ENCODE assay signal across 26 cellular contexts in the genomic region with DNA sequence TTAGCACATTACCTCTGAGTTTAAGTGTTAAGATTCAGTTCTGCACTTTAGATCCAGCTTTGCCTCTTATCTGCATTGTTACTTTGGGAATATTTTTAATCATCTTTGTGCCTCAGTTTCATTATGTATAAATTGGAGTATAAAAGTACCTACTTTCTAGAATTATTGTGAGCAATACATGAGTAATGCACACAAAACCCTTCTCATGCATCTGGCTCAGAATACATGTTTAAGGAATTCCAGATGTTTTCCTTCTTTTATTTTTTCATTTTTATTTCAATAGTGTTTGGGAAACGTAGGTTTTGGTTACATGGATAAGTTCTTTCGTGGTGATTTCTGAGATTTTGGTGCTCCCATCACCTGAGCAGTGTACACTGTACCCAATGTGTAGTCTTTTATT. TPM values are rescaled to one million over a fixed set of nuclear protein-coding genes. Genes with fewer than 3 reads are reported as not detected.
DNase-seq lines count a peak whose midpoint lies in the region; TF ChIP-seq lines count a peak whose summit lies in the region.
"Had no signal": no experiment of that assay in that cellular context is flagged by ENCODE, and none has a peak within 500 bp of the region (broad histone marks: within the 10 kb centered on the region; RNA-seq: fewer than 3 reads in every experiment).

No MANE protein-coding gene starts in this region.

- H3K4me3 ChIP-seq in adipocyte (ENCODE audit: low read length) (no peak overlapping the region), fibroblast of the aortic adventitia (ENCODE audit: low read depth, low read length) (no peak overlapping the region)
- H3K4me3 ChIP-seq: BLaER1 treated with 17β-estradiol and CSF1 and Interleukin-3, amounts not matched to agents 10 nM and 100 nM; SJCRH30 had no signal

- no peaks in the 10 kb centered on the region for H3K36me3 ChIP-seq in adipocyte (ENCODE audit: control insufficient read depth, insufficient read depth, low read length, severe bottlenecking)
- H3K36me3 ChIP-seq: BLaER1 treated with 17β-estradiol and CSF1 and Interleukin-3, amounts not matched to agents 10 nM and 100 nM; SJCRH30 had no signal

- H3K27me3 ChIP-seq in adipocyte (replicated peaks; ENCODE audit: control insufficient read depth, insufficient read depth, low read length), result no peaks in the 10 kb centered on the region
- H3K27me3 ChIP-seq: BLaER1 treated with 17β-estradiol and CSF1 and Interleukin-3, amounts not matched to agents 10 nM and 100 nM; SJCRH30 had no signal

- H3K9ac ChIP-seq in adipocyte (ENCODE audit: low read length), result no peak overlapping the region
- H3K9ac ChIP-seq: BLaER1 treated with 17β-estradiol and CSF1 and Interleukin-3, amounts not matched to agents 10 nM and 100 nM had no signal

- H3K9me3 ChIP-seq in adipocyte (ENCODE audit: control insufficient read depth, low read length), result no peaks in the 10 kb centered on the region
- H3K9me3 ChIP-seq: SJCRH30 had no signal

- DNase-seq in AG08395 (ENCODE audit: low spot score), result peak; percentile 30
- DNase-seq in GM04504 (ENCODE audit: low read depth), result peak; percentile 6
- DNase-seq in adipocyte (ENCODE audit: low read depth), result peak; percentile 61
- DNase-seq in fibroblast of the aortic adventitia (ENCODE audit: low read depth), result peak; percentile 72
- no peak for DNase-seq in HuH-7 (ENCODE audit: low spot score)
- DNase-seq in COLO829 (ENCODE audit: low spot score), result no peak
- DNase-seq in effector CD4-positive, alpha-beta T cell, result no peak
- DNase-seq in H4 (ENCODE audit: low spot score), result no peak
- DNase-seq: 8988T; Calu3; CD4-positive, alpha-beta memory T cell; DMS153; GF-D8; H7; KG1; MV-4-11; NCI-H1694; NCI-H2081 treated with DMSO at 0.1 percent for 48 hours; NCI-H446 treated with DMSO at 0.1 percent for 48 hours; NCI-H526 treated with DMSO at 0.1 percent for 48 hours; OCI-M1; SJCRH30; T-cell had no signal

- H3K4me1 ChIP-seq in adipocyte (ENCODE audit: control insufficient read depth, insufficient read depth, low read length), result peaks cover 13% of the 10 kb centered on the region
- H3K4me1 ChIP-seq: SJCRH30 had no signal

- TF ChIP-seq CTCF in fibroblast of the aortic adventitia (IDR thresholded peaks at IDR 0.05; ENCODE audit: insufficient read depth, low read length), result no peak

RNA-seq across cellular contexts. Expression of gene C8A, which starts 14.2 kb away (rescaled TPM):
- not detected in 2 replicates for total RNA-seq in fibroblast of the aortic adventitia (ENCODE audit: low replicate concordance)
- not detected in 2 replicates for total RNA-seq in H4 (2014; rRNA removed; shearing (Covaris generic))
- total RNA-seq: Calu3; CD4-positive, alpha-beta memory T cell; Daoy; H7; HT-29; SJCRH30 had no signal

RNA-seq across cellular contexts. Expression of gene FYB2, which starts 49.6 kb away (rescaled TPM):
- not detected in 2 replicates for total RNA-seq in fibroblast of the aortic adventitia (ENCODE audit: low replicate concordance)
- not detected in 2 replicates for total RNA-seq in H4 (2014; rRNA removed; shearing (Covaris generic))
- total RNA-seq: Calu3; CD4-positive, alpha-beta memory T cell; Daoy; H7; HT-29; SJCRH30; T-cell had no signal

Comparison
In these comparisons a context has a peak if more than half of its experiments do, and no peak if none do; other contexts are left out.
1. DNase-seq: peak in AG08395 (single experiment), GM04504 (single experiment), adipocyte (single experiment) and fibroblast of the aortic adventitia (single experiment); none in HuH-7 (single experiment), COLO829 (single experiment), effector CD4-positive, alpha-beta T cell (single experiment) and H4 (single experiment).